ENCODE assay signal across 8 cellular contexts in the genomic region with DNA sequence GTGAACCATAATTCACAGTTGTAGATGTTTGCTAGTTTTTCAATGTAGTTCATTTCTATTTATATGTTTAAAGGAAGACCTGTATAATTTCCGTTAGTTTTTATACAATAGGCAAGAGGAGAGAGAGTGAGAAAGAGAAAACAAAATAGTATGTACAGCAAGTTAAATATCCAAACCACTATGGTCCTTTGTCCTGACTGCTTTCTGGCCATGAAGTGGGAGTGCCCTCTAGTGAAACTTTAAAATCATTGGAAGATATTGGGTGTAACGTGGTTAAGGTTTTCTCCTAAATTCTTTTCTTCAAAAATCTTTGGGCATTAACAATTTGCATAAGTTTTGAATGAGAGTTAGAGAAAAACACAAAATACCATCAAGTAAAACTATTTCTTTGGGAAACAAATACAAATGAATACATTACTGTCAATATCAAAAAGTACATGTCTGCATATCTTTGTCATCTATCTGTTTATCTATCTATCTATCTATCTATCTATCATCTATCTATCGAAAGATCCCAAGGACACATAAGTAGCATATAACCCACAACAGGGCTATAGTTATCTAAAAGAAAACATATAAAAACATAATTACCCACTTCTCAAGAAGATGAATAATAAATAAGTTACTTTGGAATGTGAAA.
DNase-seq lines count a peak whose midpoint lies in the region; ATAC-seq, FAIRE-seq and TF ChIP-seq lines count a peak whose summit lies in the region.

No MANE protein-coding gene starts in this region.

- no peak overlapping the region for H3K9ac ChIP-seq in GM12878 (ENCODE audit: control insufficient read depth, insufficient read depth, low read length)

- 1% methylated on average over 3 of the region's 3 CpGs for WGBS in GM12878 (ENCODE audit: insufficient coverage, insufficient replicate concordance, low lambda C conversion rate, missing lambda C conversion rate)
- WGBS in right lobe of liver (ENCODE audit: insufficient coverage, low coverage, low lambda C conversion rate, missing lambda C conversion rate) = 7% methylated on average over 3 of the region's 3 CpGs

- no TSS peak for BruUV-seq in GM12878 (replicated peaks; lab: Mats Ljungman, UMichigan)

- H3K36me3 ChIP-seq in GM12878 (ENCODE audit: control insufficient read depth in 2 of 2, insufficient read depth in 2 of 2, low read length in 1 of 2) (no peaks in the 10 kb centered on the region), right lobe of liver (no peaks in the 10 kb centered on the region)

- TF ChIP-seq CTCF in GM12878 (IDR thresholded peaks at IDR 0.05 in 2 of 3, conservative IDR thresholded peaks at IDR 0.05 in 1 of 3; ENCODE audit: control insufficient read depth in 2 of 3, extremely low read depth in 1 of 3, insufficient read depth in 1 of 3, low read depth in 3 of 3, low read length in 3 of 3) (peak; percentile 36 to 57 (median 38); a peak in 4 of 6 replicates), right lobe of liver (IDR thresholded peaks at IDR 0.05) (peak; percentile 55 to 71 (median 68))

- RAD21 ChIA-PET in GM12878 (lab: Charles Lee; ENCODE audit: unreplicated experiment) = no interaction called here

- CTCF ChIA-PET in GM12878 (lab: Yijun Ruan, JAX) = no interaction called here

- no peak overlapping the region for H2AFZ ChIP-seq in GM12878 (ENCODE audit: control insufficient read depth, low read depth, low read length)

- H3K4me2 ChIP-seq in GM12878 (ENCODE audit: control insufficient read depth, insufficient read depth) = no peak overlapping the region

- H3K27me3 ChIP-seq in GM12878 (replicated peaks in 1 of 2; ENCODE audit: control insufficient read depth in 2 of 2, insufficient read depth in 2 of 2, low read length in 1 of 2) = no peaks in the 10 kb centered on the region; a peak in 1 of 4 replicates
- H3K27me3 ChIP-seq in right lobe of liver = no peaks in the 10 kb centered on the region

- no peak for TF ChIP-seq EP300 in GM12878 (IDR thresholded peaks at IDR 0.05; ENCODE audit: borderline replicate concordance in 1 of 2, control insufficient read depth in 1 of 2, low read depth in 2 of 2, low read length in 2 of 2)

- in situ Hi-C loops in GM12878 (cut with MboI) = loop anchor here (10.0 kb wide), 1 partner anchor 554 kb away; no protein-coding TSS in a partner anchor

- POLR2A ChIA-PET in GM12878 (lab: Charles Lee) = no interaction called here

- no peak for TF ChIP-seq POLR2A in GM12878 (IDR thresholded peaks at IDR 0.05; ENCODE audit: low read depth, low read length)
- TF ChIP-seq POLR2A in right lobe of liver (IDR thresholded peaks at IDR 0.05) = no peak

- H3K4me3 ChIP-seq in GM12878 (no peak overlapping the region), right lobe of liver (no peak overlapping the region)

- TF ChIP-seq RAD21 in GM12878 (IDR thresholded peaks at IDR 0.05; ENCODE audit: insufficient read depth, low read depth, low read length) = peak; percentile 96

- SMC1A ChIA-PET in GM12878 (lab: Charles Lee; ENCODE audit: uncharacterized antibody, unreplicated experiment) = no interaction called here

- intact Hi-C loops in GM12878 (cut with micrococcal nuclease; ENCODE audit: unreplicated experiment) (loop anchor here (1.0 kb wide), 1 partner anchor 549 kb away; no protein-coding TSS in a partner anchor), right lobe of liver (cut with DNase I) (loop anchor here in 1 of 2 donors (10.0 kb wide), 1 partner anchor 554 kb away; no protein-coding TSS in a partner anchor)

- no peaks in the 10 kb centered on the region for H3K79me2 ChIP-seq in GM12878 (ENCODE audit: control insufficient read depth, insufficient read depth, low read length)

- no peak overlapping the region for H3K27ac ChIP-seq in GM12878 (ENCODE audit: control insufficient read depth, insufficient read depth)
- no peak overlapping the region for H3K27ac ChIP-seq in right lobe of liver

- no peaks in the 10 kb centered on the region for H4K20me1 ChIP-seq in GM12878 (ENCODE audit: control insufficient read depth, insufficient read depth)

- H3K4me1 ChIP-seq in GM12878 (ENCODE audit: control insufficient read depth, insufficient read depth, low read length) = no peaks in the 10 kb centered on the region
- H3K4me1 ChIP-seq in right lobe of liver = no peaks in the 10 kb centered on the region

- ATAC-seq in GM18867 (IDR thresholded peaks at IDR 0.05; ENCODE audit: unreplicated experiment) (peak; percentile 59), GM12878 (peak; percentile 55; the same call in 2 of the 3 replicates), right lobe of liver (peak; percentile 62 to 84 (median 68)), HG03342 (IDR thresholded peaks at IDR 0.05; ENCODE audit: unreplicated experiment) (no peak), HG03439 (IDR thresholded peaks at IDR 0.05; ENCODE audit: unreplicated experiment) (no peak)

- H3K9me3 ChIP-seq in GM12878 (replicated peaks; ENCODE audit: control insufficient read depth, insufficient read depth, low read length) (no peaks in the 10 kb centered on the region), right lobe of liver (no peaks in the 10 kb centered on the region)

- FAIRE-seq in GM12878 (lab: Jason Lieb, UNC) = peak; percentile 78

- DNase-seq in NCI-H2029 treated with DMSO at 0.1 percent for 48 hours (lab: John Stamatoyannopoulos, UW) = peak; percentile 90
- no peak for DNase-seq in GM12878 (ENCODE audit: low read depth, low spot score)
- no peak for DNase-seq in right lobe of liver
- DNase-seq in NCI-H1048 (lab: John Stamatoyannopoulos, UW) = no peak
- no peak for DNase-seq in stimulated activated CD4-positive, alpha-beta T cell treated with anti-CD3 and anti-CD28 coated beads, Interleukin-1b, Interleukin-23, amount 100 ng/mL, for 48 hours

TF ChIP-seq in GM12878, 131 proteins besides CTCF, POLR2A, EP300 and RAD21:
- TF ChIP-seq, protein P1, sequence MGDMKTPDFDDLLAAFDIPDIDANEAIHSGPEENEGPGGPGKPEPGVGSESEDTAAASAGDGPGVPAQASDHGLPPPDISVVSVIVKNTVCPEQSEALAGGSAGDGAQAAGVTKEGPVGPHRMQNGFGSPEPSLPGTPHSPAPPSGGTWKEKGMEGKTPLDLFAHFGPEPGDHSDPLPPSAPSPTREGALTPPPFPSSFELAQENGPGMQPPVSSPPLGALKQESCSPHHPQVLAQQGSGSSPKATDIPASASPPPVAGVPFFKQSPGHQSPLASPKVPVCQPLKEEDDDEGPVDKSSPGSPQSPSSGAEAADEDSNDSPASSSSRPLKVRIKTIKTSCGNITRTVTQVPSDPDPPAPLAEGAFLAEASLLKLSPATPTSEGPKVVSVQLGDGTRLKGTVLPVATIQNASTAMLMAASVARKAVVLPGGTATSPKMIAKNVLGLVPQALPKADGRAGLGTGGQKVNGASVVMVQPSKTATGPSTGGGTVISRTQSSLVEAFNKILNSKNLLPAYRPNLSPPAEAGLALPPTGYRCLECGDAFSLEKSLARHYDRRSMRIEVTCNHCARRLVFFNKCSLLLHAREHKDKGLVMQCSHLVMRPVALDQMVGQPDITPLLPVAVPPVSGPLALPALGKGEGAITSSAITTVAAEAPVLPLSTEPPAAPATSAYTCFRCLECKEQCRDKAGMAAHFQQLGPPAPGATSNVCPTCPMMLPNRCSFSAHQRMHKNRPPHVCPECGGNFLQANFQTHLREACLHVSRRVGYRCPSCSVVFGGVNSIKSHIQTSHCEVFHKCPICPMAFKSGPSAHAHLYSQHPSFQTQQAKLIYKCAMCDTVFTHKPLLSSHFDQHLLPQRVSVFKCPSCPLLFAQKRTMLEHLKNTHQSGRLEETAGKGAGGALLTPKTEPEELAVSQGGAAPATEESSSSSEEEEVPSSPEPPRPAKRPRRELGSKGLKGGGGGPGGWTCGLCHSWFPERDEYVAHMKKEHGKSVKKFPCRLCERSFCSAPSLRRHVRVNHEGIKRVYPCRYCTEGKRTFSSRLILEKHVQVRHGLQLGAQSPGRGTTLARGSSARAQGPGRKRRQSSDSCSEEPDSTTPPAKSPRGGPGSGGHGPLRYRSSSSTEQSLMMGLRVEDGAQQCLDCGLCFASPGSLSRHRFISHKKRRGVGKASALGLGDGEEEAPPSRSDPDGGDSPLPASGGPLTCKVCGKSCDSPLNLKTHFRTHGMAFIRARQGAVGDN (IDR thresholded peaks at IDR 0.05) = no peak
- peak; percentile 76; the same call in 1 of the 2 replicates for TF ChIP-seq SMC3 (IDR thresholded peaks at IDR 0.05; ENCODE audit: borderline replicate concordance, low read length)

Comparison
In these comparisons a context has a peak if more than half of its experiments do, and no peak if none do; other contexts are left out.
1. ATAC-seq: peak in GM18867 (single experiment), GM12878 (single experiment) and right lobe of liver (4 of 4); none in HG03342 (single experiment) and HG03439 (single experiment).